29 cellular contexts compared by ENCODE assay signal in the genomic region with DNA sequence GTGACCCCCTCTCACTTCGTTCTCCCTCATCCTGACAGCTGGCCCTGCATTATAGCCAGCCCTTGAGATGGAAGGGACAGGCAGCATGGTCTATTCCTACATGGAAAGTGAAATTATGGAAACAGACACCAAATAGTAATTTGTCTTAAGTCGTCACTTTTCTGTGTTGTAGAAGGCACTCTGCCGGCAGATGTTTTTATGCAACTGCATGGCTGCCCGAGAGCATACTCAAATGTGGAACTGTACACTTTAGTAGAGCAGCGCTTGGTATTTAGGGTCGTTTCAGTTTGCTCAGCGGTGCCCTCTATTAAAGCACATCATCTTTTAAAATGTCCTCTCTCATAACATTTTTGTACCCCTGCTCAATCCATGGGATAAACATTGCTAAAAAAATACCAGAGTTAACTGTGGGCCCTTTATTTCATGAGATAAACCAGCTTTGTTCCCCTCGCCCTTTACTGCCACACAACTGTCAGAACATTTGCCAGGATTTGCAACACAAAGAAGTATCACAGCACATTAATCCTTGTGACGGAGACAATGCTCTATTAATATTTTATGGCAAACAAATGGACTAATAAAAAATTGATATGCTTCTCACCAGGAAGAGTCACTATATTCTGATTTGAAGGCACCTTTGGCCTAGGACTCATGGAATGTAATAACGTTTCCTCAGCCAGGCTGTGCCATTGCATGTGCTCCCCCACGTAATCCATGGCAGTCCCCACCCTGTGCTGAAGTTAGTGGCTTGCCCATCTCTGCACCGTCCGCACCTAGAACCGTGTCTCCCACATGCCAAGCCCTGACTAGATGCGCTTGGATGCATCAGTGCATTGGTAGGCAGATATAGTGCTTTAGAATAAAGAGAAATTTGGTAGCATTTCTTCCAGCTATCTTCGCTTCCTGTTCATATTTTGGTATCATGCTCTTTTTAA.
"Had no signal": no experiment of that assay in that cellular context is flagged by ENCODE, and none has a peak within 500 bp of the region (broad histone marks: within the 10 kb centered on the region; RNA-seq: fewer than 3 reads in every experiment).

No MANE protein-coding gene starts in this region.

- FAIRE-seq: islet of Langerhans had no signal

- H3K27ac Mint-ChIP-seq: activated naive CD8-positive, alpha-beta T cell; activated T-cell treated with anti-CD3 and anti-CD28 coated beads, Interleukin-2, amount 50 U/mL, for 72 hours; effector memory CD8-positive, alpha-beta T cell; naive B cell; nephron progenitor cell; stimulated activated memory B cell treated with anti-CD40 and anti-IgM and Interleukin-4, amounts not matched to agents 10 μg/mL and 1 μg/mL and 100 μg/mL, for 72 hours; stimulated activated naive CD8-positive, alpha-beta T cell treated with anti-CD3 and anti-CD28 coated beads, Interleukin-15, amount 100 ng/mL, for 72 hours; T-helper 2 cell treated with Interferon-gamma antibody and Interleukin-4, amounts not matched to agents 5 μg/mL and 100 μg/mL, for 36 hours had no signal

- DNase-seq: activated CD4-positive, alpha-beta T cell treated with anti-CD3 and anti-CD28 coated beads for 4 hours; activated CD4-positive, alpha-beta T cell treated with anti-CD3 and anti-CD28 coated beads, Interleukin-2, amount 50 U/mL, for 4 hours; activated CD4-positive, CD25-positive, alpha-beta regulatory T cell; activated naive CD4-positive, alpha-beta T cell treated with Interleukin-2 at 50 U/mL for 16 hours; activated T-cell treated with anti-CD3 and anti-CD28 coated beads for 4 hours; activated T-cell treated with anti-CD3 and anti-CD28 coated beads, Interleukin-2, amount 50 U/mL, for 72 hours; body of pancreas; cerebellar nuclear complex; effector memory CD8-positive, alpha-beta T cell; erythroblast; heart right ventricle; left ventricle myocardium inferior; naive B cell; nephron progenitor cell; ovary; psoas muscle; stimulated activated CD4-positive, alpha-beta T cell treated with anti-CD3 and anti-CD28 coated beads, Interleukin-1b, Interleukin-23, amount 100 ng/mL, for 48 hours; stimulated activated CD4-positive, alpha-beta T cell treated with anti-CD3 and anti-CD28 coated beads, Interleukin-4, amount 100 ng/mL, for 4 hours; stimulated activated CD8-positive, alpha-beta memory T cell treated with anti-CD3 and anti-CD28 coated beads, Interleukin-4, amount 100 ng/mL, for 48 hours; stimulated activated naive CD8-positive, alpha-beta T cell treated with anti-CD3 and anti-CD28 coated beads, Interleukin-15, amount 100 ng/mL, for 72 hours had no signal

- H3K27me3 Mint-ChIP-seq: effector memory CD8-positive, alpha-beta T cell; naive B cell; stimulated activated memory B cell treated with anti-CD40 and anti-IgM and Interleukin-4, amounts not matched to agents 10 μg/mL and 1 μg/mL and 100 μg/mL, for 72 hours; stimulated activated naive CD8-positive, alpha-beta T cell treated with anti-CD3 and anti-CD28 coated beads, Interleukin-15, amount 100 ng/mL, for 72 hours had no signal

- ATAC-seq: activated T-cell treated with anti-CD3 and anti-CD28 coated beads, Interleukin-2, amount 50 U/mL, for 72 hours; body of pancreas; effector memory CD8-positive, alpha-beta T cell; heart right ventricle; psoas muscle; stimulated activated memory B cell treated with anti-CD40 and anti-IgM and Interleukin-4, amounts not matched to agents 10 μg/mL and 1 μg/mL and 100 μg/mL, for 72 hours; stimulated activated naive CD8-positive, alpha-beta T cell treated with anti-CD3 and anti-CD28 coated beads, Interleukin-15, amount 100 ng/mL, for 72 hours had no signal

- H3K36me3 Mint-ChIP-seq: activated naive CD8-positive, alpha-beta T cell had no signal

- H3K4me1 Mint-ChIP-seq: nephron progenitor cell; stimulated activated naive CD8-positive, alpha-beta T cell treated with anti-CD3 and anti-CD28 coated beads, Interleukin-15, amount 100 ng/mL, for 72 hours had no signal

- H3K4me3 Mint-ChIP-seq: activated naive CD8-positive, alpha-beta T cell; activated T-cell treated with anti-CD3 and anti-CD28 coated beads, Interleukin-2, amount 50 U/mL, for 72 hours; effector memory CD8-positive, alpha-beta T cell; naive B cell; nephron progenitor cell; stimulated activated memory B cell treated with anti-CD40 and anti-IgM and Interleukin-4, amounts not matched to agents 10 μg/mL and 1 μg/mL and 100 μg/mL, for 72 hours; stimulated activated naive CD8-positive, alpha-beta T cell treated with anti-CD3 and anti-CD28 coated beads, Interleukin-15, amount 100 ng/mL, for 72 hours; T-helper 2 cell treated with Interferon-gamma antibody and Interleukin-4, amounts not matched to agents 5 μg/mL and 100 μg/mL, for 36 hours had no signal

- H3K27ac ChIP-seq: body of pancreas, coronary artery, heart right ventricle, left ventricle myocardium inferior, neutrophil, ovary, psoas muscle, right atrium auricular region, suprapubic skin, tibial nerve had no signal
